Comparison of ENCODE assay signal across 35 cellular contexts in the genomic region with DNA sequence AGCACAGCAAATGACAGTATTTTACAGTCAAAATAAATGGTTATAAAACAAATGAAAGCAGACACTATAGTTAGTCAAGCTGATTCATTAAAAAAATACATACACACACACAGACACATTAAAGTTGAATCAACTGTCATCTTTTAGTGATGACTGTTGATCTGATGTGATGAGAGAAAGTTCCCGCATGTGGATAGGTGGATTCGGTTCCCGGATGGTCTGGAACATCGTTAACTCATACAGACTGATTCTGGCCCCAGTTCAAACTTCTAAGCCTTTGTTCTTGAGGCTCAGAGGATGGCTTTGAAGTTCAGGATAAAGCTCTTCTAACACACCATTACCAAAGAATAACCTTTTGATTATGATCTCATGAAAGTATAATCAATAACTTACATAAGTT. TPM values are rescaled to one million over a fixed set of nuclear protein-coding genes. Genes with fewer than 3 reads are reported as not detected.
"Had no signal": no experiment of that assay in that cellular context is flagged by ENCODE, and none has a peak within 500 bp of the region (broad histone marks: within the 10 kb centered on the region; RNA-seq: fewer than 3 reads in every experiment).

No MANE protein-coding gene starts in this region.

- H3K4me3 Mint-ChIP-seq: activated CD4-positive, alpha-beta memory T cell treated with anti-CD3 and anti-CD28 coated beads, Interleukin-2, amount 10 ng/mL, durations not matched to agents 7 days and 5 days; activated CD8-positive, alpha-beta memory T cell treated with anti-CD3 and anti-CD28 coated beads, Interleukin-2, amount 10 ng/mL, durations not matched to agents 7 days and 5 days; activated naive CD4-positive, alpha-beta T cell treated with anti-CD3 and anti-CD28 coated beads, Interleukin-2, amount 10 ng/mL, durations not matched to agents 7 days and 5 days; activated naive CD8-positive, alpha-beta T cell; activated naive CD8-positive, alpha-beta T cell treated with anti-CD3 and anti-CD28 coated beads, Interleukin-2, amount 50 U/mL, for 24 hours had no signal

- H3K4me1 Mint-ChIP-seq: activated CD4-positive, alpha-beta memory T cell treated with anti-CD3 and anti-CD28 coated beads, Interleukin-2, amount 10 ng/mL, durations not matched to agents 7 days and 5 days; activated CD8-positive, alpha-beta memory T cell treated with anti-CD3 and anti-CD28 coated beads, Interleukin-2, amount 10 ng/mL, durations not matched to agents 7 days and 5 days; activated naive CD4-positive, alpha-beta T cell treated with anti-CD3 and anti-CD28 coated beads, Interleukin-2, amount 10 ng/mL, durations not matched to agents 7 days and 5 days; activated naive CD8-positive, alpha-beta T cell treated with anti-CD3 and anti-CD28 coated beads, Interleukin-2, amount 50 U/mL, for 24 hours had no signal

- H3K27me3 ChIP-seq: cardiac muscle cell, Peyer's patch had no signal

- H3K36me3 Mint-ChIP-seq: activated CD8-positive, alpha-beta memory T cell treated with anti-CD3 and anti-CD28 coated beads, Interleukin-2, amount 10 ng/mL, durations not matched to agents 7 days and 5 days; activated naive CD4-positive, alpha-beta T cell treated with anti-CD3 and anti-CD28 coated beads, Interleukin-2, amount 10 ng/mL, durations not matched to agents 7 days and 5 days; activated naive CD8-positive, alpha-beta T cell had no signal

- H3K4me3 ChIP-seq: cardiac muscle cell, Peyer's patch had no signal

- H3K9me3 Mint-ChIP-seq: activated CD4-positive, alpha-beta memory T cell treated with anti-CD3 and anti-CD28 coated beads, Interleukin-2, amount 10 ng/mL, durations not matched to agents 7 days and 5 days; activated naive CD4-positive, alpha-beta T cell treated with anti-CD3 and anti-CD28 coated beads, Interleukin-2, amount 10 ng/mL, durations not matched to agents 7 days and 5 days; activated naive CD8-positive, alpha-beta T cell treated with anti-CD3 and anti-CD28 coated beads, Interleukin-2, amount 50 U/mL, for 24 hours had no signal

- H3K36me3 ChIP-seq: brain microvascular endothelial cell, cardiac muscle cell, Peyer's patch, WERI-Rb-1 had no signal

- H3K27ac Mint-ChIP-seq: activated CD4-positive, alpha-beta memory T cell treated with anti-CD3 and anti-CD28 coated beads, Interleukin-2, amount 10 ng/mL, durations not matched to agents 7 days and 5 days; activated CD8-positive, alpha-beta memory T cell treated with anti-CD3 and anti-CD28 coated beads, Interleukin-2, amount 10 ng/mL, durations not matched to agents 7 days and 5 days; activated naive CD4-positive, alpha-beta T cell treated with anti-CD3 and anti-CD28 coated beads, Interleukin-2, amount 10 ng/mL, durations not matched to agents 7 days and 5 days; activated naive CD8-positive, alpha-beta T cell; activated naive CD8-positive, alpha-beta T cell treated with anti-CD3 and anti-CD28 coated beads, Interleukin-2, amount 50 U/mL, for 24 hours had no signal

- DNase-seq: activated CD4-positive, alpha-beta memory T cell treated with anti-CD3 and anti-CD28 coated beads, Interleukin-2, amount 10 ng/mL, durations not matched to agents 7 days and 5 days; activated CD4-positive, alpha-beta T cell treated with anti-CD3 and anti-CD28 coated beads for 1 hour; activated CD4-positive, alpha-beta T cell treated with anti-CD3 and anti-CD28 coated beads for 48 hours; activated CD4-positive, CD25-positive, alpha-beta regulatory T cell; activated CD8-positive, alpha-beta memory T cell treated with anti-CD3 and anti-CD28 coated beads for 24 hours; activated CD8-positive, alpha-beta memory T cell treated with anti-CD3 and anti-CD28 coated beads, Interleukin-2, amount 10 ng/mL, durations not matched to agents 7 days and 5 days; activated CD8-positive, alpha-beta memory T cell treated with anti-CD3 and anti-CD28 coated beads, Interleukin-2, amount 50 U/mL, for 48 hours; activated effector memory CD4-positive, alpha-beta T cell treated with Interleukin-2 at 50 U/mL for 16 hours; activated naive CD4-positive, alpha-beta T cell treated with anti-CD3 and anti-CD28 coated beads, Interleukin-2, amount 10 ng/mL, durations not matched to agents 7 days and 5 days; activated naive CD8-positive, alpha-beta T cell treated with anti-CD3 and anti-CD28 coated beads, Interleukin-2, amount 50 U/mL, for 24 hours; activated T-cell treated with anti-CD3 and anti-CD28 coated beads, Interleukin-2, amount 50 U/mL, for 48 hours; aorta; brain microvascular endothelial cell; Kasumi-1; KG1; MM.1S; MV-4-11; NCI-H1092; NCI-H1436 treated with DMSO at 0.1 percent for 48 hours; NCI-H1694 treated with DMSO at 0.1 percent for 48 hours; NCI-H2029; NCI-H345; NCI-H524 treated with DMSO at 0.1 percent for 48 hours; Peyer's patch; RPMI8226; SIG-M5; SW 1271; T1000; WERI-Rb-1 had no signal

- H3K27ac ChIP-seq: brain microvascular endothelial cell, cardiac muscle cell, Peyer's patch, WERI-Rb-1 had no signal

- H3K9me3 ChIP-seq: Peyer's patch had no signal

- H3K4me1 ChIP-seq: Peyer's patch had no signal

RNA-seq across cellular contexts. Expression of a gene that starts 27.5 kb away (rescaled TPM):
- total RNA-seq: activated CD4-positive, alpha-beta memory T cell treated with anti-CD3 and anti-CD28 coated beads, Interleukin-2, amount 10 ng/mL, durations not matched to agents 7 days and 5 days; activated CD8-positive, alpha-beta memory T cell treated with anti-CD3 and anti-CD28 coated beads, Interleukin-2, amount 10 ng/mL, durations not matched to agents 7 days and 5 days; cardiac muscle cell; NCI-H460; SK-MEL-5; T-helper 1 cell treated with Interleukin-12 subunit alpha and Interleukin-12 subunit beta and Interleukin-4 antibody, amounts not matched to agents 30 ng/mL and 1 ng/mL, for 36 hours; T-helper 2 cell treated with Interferon-gamma antibody and Interleukin-4, amounts not matched to agents 100 ng/mL and 5 ng/mL, for 36 hours had no signal
- polyA plus RNA-seq: aorta, cardiac muscle cell had no signal
